ENCODE assay signal across 7 cellular contexts in genomic region chr3:186277268-186277909, GRCh38.
DNase-seq lines count a peak whose midpoint lies in the region; FAIRE-seq and TF ChIP-seq lines count a peak whose summit lies in the region.

No MANE protein-coding gene starts in this region.

- FAIRE-seq in small intestine (lab: Jason Lieb, UNC): no peak

- WGBS in small intestine, 3 donors: 34 to 44% (median 40%) methylated on average over 10 of the region's 10 CpGs

- H3K4me3 ChIP-seq in HAP-1 (no peak overlapping the region), small intestine (ENCODE audit: low read depth in 1 of 2, low read length in 2 of 2) (no peak overlapping the region)

- H3K27me3 ChIP-seq in HAP-1 (ENCODE audit: low read depth) (peaks cover 5% of the 10 kb centered on the region; the same call in 1 of the 2 replicates), small intestine (ENCODE audit: control insufficient read depth in 2 of 2, insufficient read depth in 2 of 2, low read length in 2 of 2) (no peaks in the 10 kb centered on the region)

- in situ Hi-C loops in HAP-1 (cut with MboI; ENCODE audit: low sequenced_read_pairs): no loop called here
- in situ Hi-C loops in GM13976 (cut with MboI; ENCODE audit: low sequenced_read_pairs, unreplicated experiment): no loop called here

- TF ChIP-seq CTCF in RWPE1 (conservative IDR thresholded peaks at IDR 0.05; ENCODE audit: low read depth): peak; percentile 62
- no peak for TF ChIP-seq CTCF in GM13976 (IDR thresholded peaks at IDR 0.05; ENCODE audit: borderline replicate concordance, control extremely low read depth, extremely low read depth, insufficient read depth, missing control alignments)

- POLR2A ChIA-PET in RWPE1 (lab: Yijun Ruan, JAX; ENCODE audit: low non-redundant PET): no interaction called here

- H3K4me1 ChIP-seq in HAP-1: no peaks in the 10 kb centered on the region
- H3K4me1 ChIP-seq in small intestine (ENCODE audit: control insufficient read depth in 2 of 2, insufficient read depth in 1 of 2, low read depth in 1 of 2, low read length in 1 of 2): no peaks in the 10 kb centered on the region

- peak; percentile 37 to 39 for DNase-seq in HAP-1 (ENCODE audit: low spot score in 2 of 2)
- peak; percentile 22 for DNase-seq in RWPE1 (ENCODE audit: low spot score)
- DNase-seq in foreskin melanocyte: peak; percentile 48
- DNase-seq in small intestine: peak; percentile 23
- DNase-seq in NCI-H2029 (lab: John Stamatoyannopoulos, UW): no peak
- no peak for DNase-seq in activated naive CD4-positive, alpha-beta T cell (lab: John Stamatoyannopoulos, UW)
- DNase-seq in GM13976 (ENCODE audit: low spot score): no peak

- CTCF ChIA-PET in RWPE1 (lab: Yijun Ruan, JAX): interaction anchor here (0.8 to 2.0 kb wide), 4 partner anchors 262 to 382 kb away, joined by 3 to 5 read pairs (median 4); no protein-coding TSS in a partner anchor

- H3K36me3 ChIP-seq in HAP-1 (replicated peaks) (no peaks in the 10 kb centered on the region), small intestine (ENCODE audit: control insufficient read depth in 2 of 2, insufficient read depth in 2 of 2, low read length in 2 of 2) (no peaks in the 10 kb centered on the region)

- H3K9me3 ChIP-seq in HAP-1: no peaks in the 10 kb centered on the region
- H3K9me3 ChIP-seq in small intestine (ENCODE audit: control insufficient read depth, low read depth): no peaks in the 10 kb centered on the region

- no peak overlapping the region for H3K27ac ChIP-seq in RWPE1
- H3K27ac ChIP-seq in small intestine (ENCODE audit: low read depth in 1 of 2, low read length in 1 of 2): no peak overlapping the region

Comparison
In these comparisons a context has a peak if more than half of its experiments do, and no peak if none do; other contexts are left out.
1. DNase-seq: peak in HAP-1 (2 of 2), RWPE1 (single experiment), foreskin melanocyte (single experiment) and small intestine (single experiment); none in NCI-H2029 (single experiment), activated naive CD4-positive, alpha-beta T cell (0 of 4) and GM13976 (single experiment).